In the genomic region with DNA sequence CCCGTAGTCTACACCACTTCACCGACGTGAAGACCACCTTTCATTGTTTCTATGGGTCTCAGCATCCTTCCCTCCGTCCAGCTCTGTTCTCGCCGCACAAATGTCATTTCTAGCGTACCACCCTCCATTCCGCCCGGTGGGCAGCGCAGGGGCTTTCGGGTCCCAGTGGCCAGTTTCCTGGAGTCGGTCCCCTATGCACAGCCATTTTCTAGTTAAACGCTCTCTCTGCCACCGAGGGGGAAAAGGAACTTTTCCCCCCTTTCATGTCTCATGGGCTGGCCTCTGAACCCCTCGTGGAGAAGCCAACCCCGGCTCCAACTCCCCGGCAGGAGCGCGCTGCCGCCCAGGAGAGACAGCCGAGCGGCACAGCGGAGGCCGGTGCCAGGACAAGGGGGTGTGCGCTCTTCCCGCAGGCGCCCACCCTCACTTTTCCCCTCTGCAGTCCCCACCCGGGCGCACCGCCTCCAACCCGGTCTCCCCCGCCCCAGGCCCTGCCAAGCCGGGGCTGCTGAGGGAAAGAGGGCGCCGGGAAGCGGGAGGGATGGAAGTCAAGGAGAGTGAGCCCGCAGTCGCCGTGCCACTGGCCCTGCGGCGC, we compare ENCODE assay signal across 8 cellular contexts. TPM values are rescaled to one million over a fixed set of nuclear protein-coding genes. Genes with fewer than 3 reads are reported as not detected.
DNase-seq lines count a peak whose midpoint lies in the region; ATAC-seq, FAIRE-seq and TF ChIP-seq lines count a peak whose summit lies in the region.

No MANE protein-coding gene starts in this region.

- peaks cover 3% of the 10 kb centered on the region for H3K9me3 Mint-ChIP-seq in Caco-2 (ENCODE audit: unreplicated experiment)

- POLR2A ChIA-PET in Caco-2 (lab: Charles Lee): interaction anchor here (0.6 to 1.0 kb wide), 3 partner anchors 44 to 282 kb away, joined by 3 to 5 read pairs (median 4); a partner anchor contains a TSS

- WGBS in lung, 2 donors: 1% methylated on average over 35 to 41 of the region's 41 CpGs
- 1% methylated on average over 15 to 41 of the region's 41 CpGs for WGBS in transverse colon (ENCODE audit: low coverage in 1 of 2), 2 donors

- H3K79me2 ChIP-seq in Karpas-422 (ENCODE audit: low read length): no peaks in the 10 kb centered on the region

- DNase-seq in Caco-2 (peak in 1 of 2 experiments; percentile 21), Karpas-422 (no peak), cardiac fibroblast (ENCODE audit: low read depth in 2 of 2) (no peak), lung (ENCODE audit: low spot score) (no peak), transverse colon (peak; percentile 30), D721Med (ENCODE audit: insufficient read length, low spot score) (no peak), NCI-H2196 (lab: John Stamatoyannopoulos, UW; ENCODE audit: unreplicated experiment) (no peak)

- TF ChIP-seq POLR2A in transverse colon (IDR thresholded peaks at IDR 0.05): no peak

- ATAC-seq in GM21447 (IDR thresholded peaks at IDR 0.05; ENCODE audit: unreplicated experiment) (peak; percentile 15), lung (ENCODE audit: insufficient read depth, low FRiP score) (peak; percentile 9)

- intact Hi-C loops in Caco-2 (cut with micrococcal nuclease; ENCODE audit: unreplicated experiment) (loop anchor here (1.0 to 10.0 kb wide), 6 partner anchors 37 to 469 kb away; a partner anchor contains a TSS), transverse colon (cut with DNase I; ENCODE audit: low total_unique reads) (loop anchor here (1.0 to 10.0 kb wide), 4 partner anchors 89 to 283 kb away; no protein-coding TSS in a partner anchor)

- H3K4me3 Mint-ChIP-seq in Caco-2 (ENCODE audit: unreplicated experiment): peak overlapping the region; percentile 99

- H3K9ac ChIP-seq in Karpas-422 (ENCODE audit: low read length): peak overlapping the region; percentile 56; the same call in 1 of the 2 replicates

- H3K27ac ChIP-seq in Karpas-422 (ENCODE audit: low read length) (no peak overlapping the region), lung (ENCODE audit: low read depth in 1 of 2, low read length in 1 of 2) (peak overlapping the region; percentile 81 to 84), transverse colon (peak overlapping the region; percentile 87 to 94 (median 90))

- in situ Hi-C loops in transverse colon (cut with MboI; ENCODE audit: low pct_ligation_motif_present in 1 of 4, low pct_unique_long_range_greater_than_20kb in 1 of 4, low sequenced_read_pairs in 3 of 4): loop anchor here in 3 of 4 donors (10.0 to 25.0 kb wide), 3 partner anchors 226 to 289 kb away; no protein-coding TSS in a partner anchor

- H3K4me1 Mint-ChIP-seq in Caco-2 (ENCODE audit: low read depth, unreplicated experiment): peaks cover 15% of the 10 kb centered on the region

- H3K27me3 ChIP-seq in Caco-2 (replicated peaks; ENCODE audit: control insufficient read depth, insufficient read depth, low read length): no peaks in the 10 kb centered on the region
- no peaks in the 10 kb centered on the region for H3K27me3 ChIP-seq in Karpas-422 (ENCODE audit: low read length)
- H3K27me3 ChIP-seq in lung (ENCODE audit: control insufficient read depth, insufficient read depth): no peaks in the 10 kb centered on the region
- H3K27me3 ChIP-seq in transverse colon: no peaks in the 10 kb centered on the region

- H3K27ac Mint-ChIP-seq in Caco-2 (ENCODE audit: unreplicated experiment): peak overlapping the region; percentile 93

- H3K9me3 ChIP-seq in Caco-2 (no peaks in the 10 kb centered on the region), Karpas-422 (ENCODE audit: low read length) (no peaks in the 10 kb centered on the region), lung (ENCODE audit: control insufficient read depth in 2 of 2, insufficient read depth in 1 of 2, low read length in 1 of 2) (no peaks in the 10 kb centered on the region), transverse colon (no peaks in the 10 kb centered on the region)

- H3K9me2 ChIP-seq in Karpas-422 (replicated peaks; ENCODE audit: insufficient read depth, low read length): no peaks in the 10 kb centered on the region

- peak overlapping the region; percentile 91 for H3K4me3 ChIP-seq in Caco-2 (ENCODE audit: low read depth, low read length)
- peak overlapping the region; percentile 61 for H3K4me3 ChIP-seq in Karpas-422 (ENCODE audit: low read length)
- peak overlapping the region; percentile 94 to 95 for H3K4me3 ChIP-seq in cardiac fibroblast (replicated peaks in 1 of 2; ENCODE audit: low read depth in 2 of 2, low read length in 2 of 2)
- peak overlapping the region; percentile 77 for H3K4me3 ChIP-seq in lung
- H3K4me3 ChIP-seq in transverse colon: peak overlapping the region; percentile 79 to 89 (median 86)

- H3K27me3 Mint-ChIP-seq in Caco-2 (ENCODE audit: insufficient read depth, unreplicated experiment): no peaks in the 10 kb centered on the region

- H4K20me1 ChIP-seq in Karpas-422 (ENCODE audit: insufficient read depth, low read depth, low read length): no peaks in the 10 kb centered on the region

- no peaks in the 10 kb centered on the region for H3K36me3 ChIP-seq in Caco-2 (ENCODE audit: control insufficient read depth, insufficient read depth, low read length)
- no peaks in the 10 kb centered on the region for H3K36me3 ChIP-seq in Karpas-422 (ENCODE audit: insufficient read depth, low read length)
- H3K36me3 ChIP-seq in lung (ENCODE audit: control insufficient read depth in 2 of 2, insufficient read depth in 2 of 2, low read length in 2 of 2): no peaks in the 10 kb centered on the region
- no peaks in the 10 kb centered on the region for H3K36me3 ChIP-seq in transverse colon

- peaks cover 23% of the 10 kb centered on the region for H3K36me3 Mint-ChIP-seq in Caco-2 (ENCODE audit: insufficient read depth, unreplicated experiment)

- no peak overlapping the region; the same call in 1 of the 2 replicates for H2AFZ ChIP-seq in Karpas-422 (ENCODE audit: low read length)

- peaks cover 33% of the 10 kb centered on the region for H3K4me1 ChIP-seq in Caco-2
- peaks cover 7% of the 10 kb centered on the region for H3K4me1 ChIP-seq in Karpas-422 (ENCODE audit: low read length)
- peaks cover 0 to 12% of the 10 kb centered on the region in 2 donors for H3K4me1 ChIP-seq in lung (ENCODE audit: control insufficient read depth in 2 of 2, insufficient read depth in 2 of 2, low read length in 2 of 2)
- H3K4me1 ChIP-seq in transverse colon: peaks cover 4 to 55% (median 27%) of the 10 kb centered on the region in 4 donors

- BruUV-seq in Caco-2 (replicated peaks; lab: Mats Ljungman, UMichigan): no TSS peak

- CTCF ChIA-PET in Caco-2 (lab: Charles Lee): interaction anchor here (0.6 to 1.8 kb wide), 26 partner anchors 26 to 1765 kb away, joined by 3 to 17 read pairs (median 4); a partner anchor contains a TSS

- peak overlapping the region; percentile 60 for H3K4me2 ChIP-seq in Karpas-422 (ENCODE audit: low read depth, low read length, poor library complexity, severe bottlenecking)

- TF ChIP-seq CTCF in Caco-2 (IDR thresholded peaks at IDR 0.05; ENCODE audit: insufficient read depth in 1 of 2, low read depth in 1 of 2, low read length in 1 of 2, severe bottlenecking in 1 of 2, unreplicated experiment in 1 of 2) (no peak), cardiac fibroblast (IDR thresholded peaks at IDR 0.05; ENCODE audit: low read depth, low read length) (no peak), lung (IDR thresholded peaks at IDR 0.05; ENCODE audit: control extremely low read depth, extremely low read depth) (no peak), transverse colon (IDR thresholded peaks at IDR 0.05) (peak in 1 of 5 experiments; percentile 2), D721Med (IDR thresholded peaks at IDR 0.05; ENCODE audit: insufficient read depth, missing control alignments) (no peak)

- FAIRE-seq in D721Med (lab: Jason Lieb, UNC): no peak

- TF ChIP-seq EP300 in transverse colon (IDR thresholded peaks at IDR 0.05; ENCODE audit: low read depth): no peak

RNA-seq across cellular contexts. Expression of a gene that starts 0.7 kb away (rescaled TPM):
- 80.7 and 88.6 TPM in 2 replicates for total RNA-seq in Caco-2 (2022)
- 3.7 and 6.7 TPM in 2 replicates for total RNA-seq in Karpas-422 (2014; rRNA removed; shearing (Covaris generic); ENCODE audit: low replicate concordance)
- 10 to 100 TPM; 65.9 to 99.0 TPM for total RNA-seq in lung
- polyA plus RNA-seq in lung: 10 to 100 TPM; 13.3 to 14.9 TPM
- total RNA-seq in transverse colon: 100 to 1,000 TPM in 2 of 4 donors, 10 to 100 TPM in 2; 37.1 to 138 (median 90.1) TPM

RNA-seq across cellular contexts. Expression of a gene that starts 43.1 kb away (rescaled TPM):
- total RNA-seq in Caco-2 (2022) (198 and 233 TPM in 2 replicates), lung (10 to 100 TPM in 1 of 2 donors, 1 to 10 TPM in 1; 6.9 to 17.2 TPM), transverse colon (100 to 1,000 TPM in 1 of 4 donors, 10 to 100 TPM in 3; 14.6 to 202 (median 35.6) TPM)
- 0.58 TPM in 1 of 2 replicates, not detected in the other for total RNA-seq in Karpas-422 (2014; rRNA removed; shearing (Covaris generic); ENCODE audit: low replicate concordance)
- 10 to 100 TPM in 1 of 2 donors, 1 to 10 TPM in 1; 9.8 to 38.2 TPM for polyA plus RNA-seq in lung
